1 cellular context compared by ENCODE assay signal in genomic region chr19:17873661-17874422, GRCh38.
TF ChIP-seq lines count a peak whose summit lies in the region.

No MANE protein-coding gene starts in this region.

TF ChIP-seq in HepG2, 621 proteins besides CTCF, POLR2A, EP300 and RAD21:
- TF ChIP-seq MAZ (IDR thresholded peaks at IDR 0.05; ENCODE audit: borderline replicate concordance, low read depth, low read length) (no peak), MAZ (CRISPR knock-in tag; IDR thresholded peaks at IDR 0.05; ENCODE audit: low read depth) (0 out of 2 replicates have a peak, but pooled peaks have one; percentile 22), ZNF773 (CRISPR knock-in tag; IDR thresholded peaks at IDR 0.05; ENCODE audit: borderline replicate concordance) (no peak), ZBTB7A (CRISPR knock-in tag; IDR thresholded peaks at IDR 0.05) (no peak), ZBTB3 (CRISPR knock-in tag; IDR thresholded peaks at IDR 0.05; ENCODE audit: borderline replicate concordance, low read depth) (no peak), ZNF17 (CRISPR knock-in tag; IDR thresholded peaks at IDR 0.05) (no peak), ZNF740 (CRISPR knock-in tag; IDR thresholded peaks at IDR 0.05) (no peak), ZNF572 (CRISPR knock-in tag; IDR thresholded peaks at IDR 0.05) (no peak), HNRNPL (IDR thresholded peaks at IDR 0.05; ENCODE audit: low read depth, low read length) (no peak), TFDP1 (CRISPR knock-in tag; IDR thresholded peaks at IDR 0.05; ENCODE audit: borderline replicate concordance) (peak; percentile 41; the same call in 1 of the 2 replicates), HIVEP1 (CRISPR knock-in tag; IDR thresholded peaks at IDR 0.05) (0 out of 2 replicates have a peak, but pooled peaks have one; percentile 24), TBX2 (CRISPR knock-in tag; IDR thresholded peaks at IDR 0.05; ENCODE audit: borderline replicate concordance) (peak; percentile 26; the same call in 1 of the 2 replicates), ZNF577 (CRISPR knock-in tag; IDR thresholded peaks at IDR 0.05; ENCODE audit: borderline replicate concordance, low read depth) (no peak), KDM3A (CRISPR knock-in tag; IDR thresholded peaks at IDR 0.05; ENCODE audit: low read depth) (no peak), MAF1 (CRISPR knock-in tag; IDR thresholded peaks at IDR 0.05; ENCODE audit: borderline replicate concordance) (no peak), RFX5 (IDR thresholded peaks at IDR 0.05; ENCODE audit: low read depth, low read length) (no peak), MLXIP (CRISPR knock-in tag; IDR thresholded peaks at IDR 0.05; ENCODE audit: borderline replicate concordance) (no peak), ZNF747 (CRISPR knock-in tag; IDR thresholded peaks at IDR 0.05; ENCODE audit: borderline replicate concordance) (no peak), ZSCAN25 (CRISPR knock-in tag; IDR thresholded peaks at IDR 0.05) (no peak), ISL2 (CRISPR knock-in tag; IDR thresholded peaks at IDR 0.05) (no peak), ZBTB21 (CRISPR knock-in tag; IDR thresholded peaks at IDR 0.05) (no peak), EED (CRISPR knock-in tag; IDR thresholded peaks at IDR 0.05) (0 out of 2 replicates have a peak, but pooled peaks have one; percentile 32), MAX (IDR thresholded peaks at IDR 0.05) (0 out of 2 replicates have a peak, but pooled peaks have one; percentile 23), ZNF337 (CRISPR knock-in tag; IDR thresholded peaks at IDR 0.05; ENCODE audit: borderline replicate concordance, low read depth) (no peak), ATF3 (CRISPR knock-in tag; IDR thresholded peaks at IDR 0.05) (no peak), MBD4 (IDR thresholded peaks at IDR 0.05; ENCODE audit: borderline replicate concordance, low read length) (no peak), ZNF687 (CRISPR knock-in tag; IDR thresholded peaks at IDR 0.05) (peak; percentile 28; the same call in 1 of the 2 replicates), GABPB1 (CRISPR knock-in tag; IDR thresholded peaks at IDR 0.05) (peak; percentile 35; the same call in 1 of the 2 replicates), ZNF20 (CRISPR knock-in tag; IDR thresholded peaks at IDR 0.05) (no peak), MTF1 (CRISPR knock-in tag; IDR thresholded peaks at IDR 0.05) (no peak), STAT5B (CRISPR knock-in tag; IDR thresholded peaks at IDR 0.05) (no peak)
- TF ChIP-seq, protein P1, sequence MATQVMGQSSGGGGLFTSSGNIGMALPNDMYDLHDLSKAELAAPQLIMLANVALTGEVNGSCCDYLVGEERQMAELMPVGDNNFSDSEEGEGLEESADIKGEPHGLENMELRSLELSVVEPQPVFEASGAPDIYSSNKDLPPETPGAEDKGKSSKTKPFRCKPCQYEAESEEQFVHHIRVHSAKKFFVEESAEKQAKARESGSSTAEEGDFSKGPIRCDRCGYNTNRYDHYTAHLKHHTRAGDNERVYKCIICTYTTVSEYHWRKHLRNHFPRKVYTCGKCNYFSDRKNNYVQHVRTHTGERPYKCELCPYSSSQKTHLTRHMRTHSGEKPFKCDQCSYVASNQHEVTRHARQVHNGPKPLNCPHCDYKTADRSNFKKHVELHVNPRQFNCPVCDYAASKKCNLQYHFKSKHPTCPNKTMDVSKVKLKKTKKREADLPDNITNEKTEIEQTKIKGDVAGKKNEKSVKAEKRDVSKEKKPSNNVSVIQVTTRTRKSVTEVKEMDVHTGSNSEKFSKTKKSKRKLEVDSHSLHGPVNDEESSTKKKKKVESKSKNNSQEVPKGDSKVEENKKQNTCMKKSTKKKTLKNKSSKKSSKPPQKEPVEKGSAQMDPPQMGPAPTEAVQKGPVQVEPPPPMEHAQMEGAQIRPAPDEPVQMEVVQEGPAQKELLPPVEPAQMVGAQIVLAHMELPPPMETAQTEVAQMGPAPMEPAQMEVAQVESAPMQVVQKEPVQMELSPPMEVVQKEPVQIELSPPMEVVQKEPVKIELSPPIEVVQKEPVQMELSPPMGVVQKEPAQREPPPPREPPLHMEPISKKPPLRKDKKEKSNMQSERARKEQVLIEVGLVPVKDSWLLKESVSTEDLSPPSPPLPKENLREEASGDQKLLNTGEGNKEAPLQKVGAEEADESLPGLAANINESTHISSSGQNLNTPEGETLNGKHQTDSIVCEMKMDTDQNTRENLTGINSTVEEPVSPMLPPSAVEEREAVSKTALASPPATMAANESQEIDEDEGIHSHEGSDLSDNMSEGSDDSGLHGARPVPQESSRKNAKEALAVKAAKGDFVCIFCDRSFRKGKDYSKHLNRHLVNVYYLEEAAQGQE (IDR thresholded peaks at IDR 0.05; ENCODE audit: borderline replicate concordance in 1 of 2, low read depth in 1 of 2, low read length in 2 of 2) = no peak
- TF ChIP-seq, protein P2, sequence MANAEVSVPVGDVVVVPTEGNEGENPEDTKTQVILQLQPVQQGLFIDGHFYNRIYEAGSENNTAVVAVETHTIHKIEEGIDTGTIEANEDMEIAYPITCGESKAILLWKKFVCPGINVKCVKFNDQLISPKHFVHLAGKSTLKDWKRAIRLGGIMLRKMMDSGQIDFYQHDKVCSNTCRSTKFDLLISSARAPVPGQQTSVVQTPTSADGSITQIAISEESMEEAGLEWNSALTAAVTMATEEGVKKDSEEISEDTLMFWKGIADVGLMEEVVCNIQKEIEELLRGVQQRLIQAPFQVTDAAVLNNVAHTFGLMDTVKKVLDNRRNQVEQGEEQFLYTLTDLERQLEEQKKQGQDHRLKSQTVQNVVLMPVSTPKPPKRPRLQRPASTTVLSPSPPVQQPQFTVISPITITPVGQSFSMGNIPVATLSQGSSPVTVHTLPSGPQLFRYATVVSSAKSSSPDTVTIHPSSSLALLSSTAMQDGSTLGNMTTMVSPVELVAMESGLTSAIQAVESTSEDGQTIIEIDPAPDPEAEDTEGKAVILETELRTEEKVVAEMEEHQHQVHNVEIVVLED (CRISPR knock-in tag; IDR thresholded peaks at IDR 0.05; ENCODE audit: borderline replicate concordance) = no peak
